In the genomic region with DNA sequence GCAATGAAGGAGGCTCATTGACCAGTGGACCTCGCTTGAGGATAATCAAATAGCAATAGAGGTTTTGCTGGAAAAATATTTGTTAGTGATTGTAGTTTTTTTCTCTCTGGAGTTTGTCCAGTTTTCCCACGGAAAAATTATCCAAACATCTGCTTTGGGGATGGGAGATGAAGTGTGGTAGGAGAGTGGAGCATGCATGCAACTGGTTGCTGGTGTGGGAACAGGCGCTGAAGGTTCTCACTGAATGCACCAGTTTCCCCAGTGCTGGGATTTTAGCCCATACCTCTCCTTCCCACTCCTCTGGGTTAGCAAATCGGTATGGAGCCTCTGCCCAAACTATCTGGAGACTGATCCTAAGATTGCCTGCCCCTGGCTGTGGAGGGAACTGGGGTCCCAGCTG, we compare ENCODE assay signal across 26 cellular contexts.
"Had no signal": no experiment of that assay in that cellular context is flagged by ENCODE, and none has a peak within 500 bp of the region (broad histone marks: within the 10 kb centered on the region; RNA-seq: fewer than 3 reads in every experiment).

No MANE protein-coding gene starts in this region.

- H3K4me3 ChIP-seq: colonic mucosa, heart left ventricle, neural progenitor cell, right lobe of liver, testis, uterus had no signal

- DNase-seq: activated CD4-positive, alpha-beta T cell treated with anti-CD3 and anti-CD28 coated beads, Interleukin-2, amount 10 ng/mL, durations not matched to agents 7 days and 5 days; activated CD4-positive, CD25-positive, alpha-beta regulatory T cell treated with anti-CD3 and anti-CD28 coated beads, Interleukin-2, amount 50 U/mL, for 72 hours; activated CD8-positive, alpha-beta T cell treated with anti-CD3 and anti-CD28 coated beads for 36 hours; activated gamma-delta T cell treated with Interleukin-2 at 50 U/mL for 16 hours; activated naive CD4-positive, alpha-beta T cell treated with anti-CD3 and anti-CD28 coated beads, Interleukin-2, amount 50 U/mL, for 16 hours; activated T-cell treated with anti-CD3 and anti-CD28 coated beads, Interleukin-2, amount 50 U/mL, for 4 hours; anterior cingulate cortex; colonic mucosa; effector CD8-positive, alpha-beta T cell; heart left ventricle; hypothalamus; immature natural killer cell; kidney; left colon; mammary epithelial cell; midbrain; naive thymus-derived CD4-positive, alpha-beta T cell; right lobe of liver; stimulated activated CD4-positive, alpha-beta T cell treated with anti-CD3 and anti-CD28 coated beads, Interleukin-2, amount 100 ng/mL, for 48 hours; stimulated activated naive CD8-positive, alpha-beta T cell treated with anti-CD3 and anti-CD28 coated beads, Interleukin-15, Interleukin-2, amounts not matched to agents 100 U/mL and 50 U/mL, for 24 hours; T1000; testis; uterus had no signal

- H2AFZ ChIP-seq: neural progenitor cell had no signal

- H3K4me2 ChIP-seq: neural progenitor cell had no signal

- H3K27ac ChIP-seq: colonic mucosa, epithelial cell of prostate, heart left ventricle, right lobe of liver, testis had no signal

- ATAC-seq: activated CD8-positive, alpha-beta T cell treated with anti-CD3 and anti-CD28 coated beads for 36 hours; activated T-cell treated with anti-CD3 and anti-CD28 coated beads, Interleukin-2, amount 50 U/mL, for 4 hours; activated T-helper 17 cell treated with anti-CD3 and anti-CD28 coated beads, Interleukin-2, amount 50 U/mL, for 72 hours; heart left ventricle; left colon; naive thymus-derived CD4-positive, alpha-beta T cell; right lobe of liver; stimulated activated naive CD8-positive, alpha-beta T cell treated with anti-CD3 and anti-CD28 coated beads, Interleukin-15, Interleukin-2, amounts not matched to agents 100 U/mL and 50 U/mL, for 24 hours had no signal

- H3K4me1 ChIP-seq: colonic mucosa had no signal

- H3K9ac ChIP-seq: neural progenitor cell had no signal

- H3K27me3 ChIP-seq: colonic mucosa, heart left ventricle, neural progenitor cell, right lobe of liver, testis, uterus had no signal

- H3K9me3 ChIP-seq: colonic mucosa, heart left ventricle, right lobe of liver, testis, uterus had no signal

- H3K36me3 ChIP-seq: colonic mucosa, heart left ventricle, neural progenitor cell, right lobe of liver, uterus had no signal
